In the genomic region with DNA sequence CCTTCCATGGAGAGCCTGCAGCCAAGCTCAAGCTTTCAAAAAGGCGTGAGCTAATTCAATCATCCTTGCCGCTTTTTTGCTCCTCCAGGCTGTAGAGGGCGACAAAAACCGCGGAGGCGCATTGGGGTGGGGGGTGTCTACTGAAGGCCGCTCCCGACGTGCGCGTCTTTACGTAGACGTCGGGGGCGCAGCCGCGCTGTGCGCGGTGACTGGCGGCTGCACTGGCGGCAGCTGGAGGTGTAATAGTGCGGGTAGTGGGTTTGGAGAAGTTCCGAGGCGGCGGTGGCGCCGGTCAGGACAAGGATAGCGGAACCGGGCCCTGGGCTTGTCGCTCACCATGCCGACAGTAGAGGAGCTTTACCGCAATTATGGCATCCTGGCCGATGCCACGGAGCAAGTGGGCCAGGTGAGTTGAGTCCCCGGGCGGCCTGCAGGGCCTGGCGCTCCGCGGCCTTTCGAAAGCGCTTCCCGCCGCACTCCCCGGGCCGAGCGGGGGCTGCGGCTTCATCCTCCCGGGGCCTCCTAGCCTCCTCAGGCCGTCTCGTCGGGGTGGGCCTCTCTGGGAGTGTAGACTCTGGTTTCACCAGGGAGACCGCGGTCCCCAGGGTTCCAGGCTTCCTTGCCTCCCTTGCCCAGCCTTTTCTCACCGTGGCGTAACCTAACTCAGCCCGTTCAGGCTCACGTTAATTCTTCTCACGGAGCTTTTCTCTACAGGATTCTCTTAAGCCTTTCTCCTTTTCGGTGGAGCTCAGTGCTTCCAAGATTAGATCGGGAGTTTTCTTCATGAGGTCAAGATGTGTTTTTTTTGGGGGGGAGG, we compare ENCODE assay signal across 8 cellular contexts. TPM values are rescaled to one million over a fixed set of nuclear protein-coding genes. Genes with fewer than 3 reads are reported as not detected.
A peak's percentile ranks its signal among the peaks of the same experiment; 100 is the strongest.
DNase-seq lines count a peak whose midpoint lies in the region; ATAC-seq and TF ChIP-seq lines count a peak whose summit lies in the region.

A gene (plus strand): TSS at position 206 of the 817 bp plus-strand sequence. CDS start 132 bp downstream, at position 338.

- TF ChIP-seq CTCF in LNCaP clone FGC (IDR thresholded peaks at IDR 0.05; ENCODE audit: control insufficient read depth, extremely low read depth, insufficient read depth) (peak; percentile 84), RWPE1 (conservative IDR thresholded peaks at IDR 0.05; ENCODE audit: low read depth) (peak; percentile 76), fibroblast of mammary gland (conservative IDR thresholded peaks at IDR 0.05; ENCODE audit: control insufficient read depth, insufficient read depth, low read depth, low read length) (peak; percentile 79)

- DNase-seq in ELR (ENCODE audit: low read depth) (peak; percentile 96), H4 (ENCODE audit: low spot score) (peak; percentile 96), LNCaP clone FGC (ENCODE audit: low read depth) (peak; percentile 89), RWPE1 (ENCODE audit: low spot score) (peak; percentile 80), fibroblast of mammary gland (ENCODE audit: low read depth) (peak; percentile 92)
- DNase-seq in naive thymus-derived CD8-positive, alpha-beta T cell: peak; percentile 82 to 95 (median 91)
- DNase-seq in stimulated activated naive CD4-positive, alpha-beta T cell (lab: John Stamatoyannopoulos, UW): peak; percentile 84 to 94 (median 88)

- H3K27ac ChIP-seq in RWPE1: peak within 1 kb of the TSS; percentile 86

- H3K27ac Mint-ChIP-seq in activated T-helper 17 cell treated with anti-CD3 and anti-CD28 coated beads, Interleukin-2, amount 50 U/mL, for 72 hours: peak within 1 kb of the TSS; percentile 98
- peak within 1 kb of the TSS; percentile 90 to 98 (median 96) for H3K27ac Mint-ChIP-seq in naive thymus-derived CD8-positive, alpha-beta T cell

- peak; percentile 97 for ATAC-seq in activated T-helper 17 cell treated with anti-CD3 and anti-CD28 coated beads, Interleukin-2, amount 50 U/mL, for 72 hours (replicated peaks)
- peak; percentile 92 to 96 for ATAC-seq in naive thymus-derived CD8-positive, alpha-beta T cell

- peak within 1 kb of the TSS; percentile 74 for H3K4me3 ChIP-seq in LNCaP clone FGC (ENCODE audit: low read depth, low read length)
- peak within 1 kb of the TSS; percentile 90 for H3K4me3 ChIP-seq in fibroblast of mammary gland (ENCODE audit: control insufficient read depth, low read depth, low read length)

- POLR2A ChIA-PET in RWPE1 (lab: Yijun Ruan, JAX; ENCODE audit: low non-redundant PET): interaction anchor here (0.5 kb wide), 1 partner anchor 9 kb away, joined by 3 read pairs; no protein-coding TSS in a partner anchor
- POLR2A ChIA-PET in naive thymus-derived CD8-positive, alpha-beta T cell (lab: Charles Lee): interaction anchor here (0.7 to 2.2 kb wide), 4 partner anchors 47 to 61 kb away, joined by 3 to 38 read pairs (median 4); a partner anchor contains a TSS

- no peaks in the 10 kb centered on the region for H3K27me3 Mint-ChIP-seq in activated T-helper 17 cell treated with anti-CD3 and anti-CD28 coated beads, Interleukin-2, amount 50 U/mL, for 72 hours
- H3K27me3 Mint-ChIP-seq in naive thymus-derived CD8-positive, alpha-beta T cell: no peaks in the 10 kb centered on the region

- CTCF ChIA-PET in RWPE1 (lab: Yijun Ruan, JAX): interaction anchor here (0.5 to 1.6 kb wide), 10 partner anchors 9 to 1286 kb away, joined by 3 to 6 read pairs (median 4); a partner anchor contains a TSS

- peaks cover 33% of the 10 kb centered on the region for H3K4me1 Mint-ChIP-seq in activated T-helper 17 cell treated with anti-CD3 and anti-CD28 coated beads, Interleukin-2, amount 50 U/mL, for 72 hours
- H3K4me1 Mint-ChIP-seq in naive thymus-derived CD8-positive, alpha-beta T cell: peaks cover 24 to 51% (median 49%) of the 10 kb centered on the region in 4 donors

- no peaks in the 10 kb centered on the region for H3K9me3 Mint-ChIP-seq in activated T-helper 17 cell treated with anti-CD3 and anti-CD28 coated beads, Interleukin-2, amount 50 U/mL, for 72 hours
- H3K9me3 Mint-ChIP-seq in naive thymus-derived CD8-positive, alpha-beta T cell: no peaks in the 10 kb centered on the region

- peaks cover 44% of the 10 kb centered on the region for H3K36me3 Mint-ChIP-seq in activated T-helper 17 cell treated with anti-CD3 and anti-CD28 coated beads, Interleukin-2, amount 50 U/mL, for 72 hours (ENCODE audit: low read depth)
- peaks cover 0 to 7% (median 0%) of the 10 kb centered on the region in 3 donors for H3K36me3 Mint-ChIP-seq in naive thymus-derived CD8-positive, alpha-beta T cell

- H3K4me3 Mint-ChIP-seq in activated T-helper 17 cell treated with anti-CD3 and anti-CD28 coated beads, Interleukin-2, amount 50 U/mL, for 72 hours: peak within 1 kb of the TSS; percentile 99
- H3K4me3 Mint-ChIP-seq in naive thymus-derived CD8-positive, alpha-beta T cell: peak within 1 kb of the TSS; percentile 92 to 99 (median 96)

RNA-seq across cellular contexts. Expression of the gene that starts here (rescaled TPM):
- total RNA-seq in H4 (2014; rRNA removed; shearing (Covaris generic)): 96.6 and 125 TPM in 2 replicates
- 100 to 1,000 TPM in 1 of 2 donors, 10 to 100 TPM in 1; 95.2 to 157 TPM for total RNA-seq in activated T-helper 17 cell treated with anti-CD3 and anti-CD28 coated beads, Interleukin-2, amount 50 U/mL, for 72 hours
- 100 to 1,000 TPM; 101 TPM for total RNA-seq in naive thymus-derived CD8-positive, alpha-beta T cell
- 100 to 1,000 TPM; 139 to 146 (median 143) TPM for polyA plus RNA-seq in naive thymus-derived CD8-positive, alpha-beta T cell

Comparison
In these comparisons a context has a peak if more than half of its experiments do, and no peak if none do; other contexts are left out.
1. Peak in every context shown above with its lines: DNase-seq, ATAC-seq, H3K4me3 ChIP-seq and H3K27ac ChIP-seq.